In genomic region chr10:130805635-130806030, GRCh38 we compare ENCODE assay signal across 30 cellular contexts.
"Had no signal": no experiment of that assay in that cellular context is flagged by ENCODE, and none has a peak within 500 bp of the region (broad histone marks: within the 10 kb centered on the region; RNA-seq: fewer than 3 reads in every experiment).

No MANE protein-coding gene starts in this region.

- H3K27ac ChIP-seq: adrenal gland, KMS-11, RWPE1, SJCRH30, VCaP had no signal

- H3K36me3 Mint-ChIP-seq: activated naive CD4-positive, alpha-beta T cell treated with anti-CD3 and anti-CD28 coated beads, Interleukin-2, amount 10 ng/mL, durations not matched to agents 7 days and 5 days; activated naive CD8-positive, alpha-beta T cell treated with anti-CD3 and anti-CD28 coated beads, Interleukin-2, amount 10 ng/mL, durations not matched to agents 7 days and 5 days had no signal

- H3K27ac Mint-ChIP-seq: activated CD4-positive, alpha-beta memory T cell treated with anti-CD3 and anti-CD28 coated beads, Interleukin-2, amount 10 ng/mL, durations not matched to agents 7 days and 5 days; activated CD4-positive, alpha-beta T cell treated with anti-CD3 and anti-CD28 coated beads for 36 hours; activated naive CD4-positive, alpha-beta T cell treated with anti-CD3 and anti-CD28 coated beads, Interleukin-2, amount 10 ng/mL, durations not matched to agents 7 days and 5 days; activated naive CD8-positive, alpha-beta T cell treated with anti-CD3 and anti-CD28 coated beads, Interleukin-2, amount 10 ng/mL, durations not matched to agents 7 days and 5 days had no signal

- H3K9me3 Mint-ChIP-seq: activated naive CD4-positive, alpha-beta T cell treated with anti-CD3 and anti-CD28 coated beads, Interleukin-2, amount 10 ng/mL, durations not matched to agents 7 days and 5 days; activated T-cell treated with anti-CD3 and anti-CD28 coated beads, Interleukin-2, amount 50 U/mL, for 4 hours had no signal

- H3K4me2 ChIP-seq: KMS-11, SK-N-SH had no signal

- H3K4me1 ChIP-seq: adrenal gland, SJCRH30 had no signal

- H3K27me3 Mint-ChIP-seq: activated CD4-positive, alpha-beta memory T cell treated with anti-CD3 and anti-CD28 coated beads, Interleukin-2, amount 10 ng/mL, durations not matched to agents 7 days and 5 days; activated CD4-positive, alpha-beta T cell treated with anti-CD3 and anti-CD28 coated beads for 36 hours; activated naive CD4-positive, alpha-beta T cell treated with anti-CD3 and anti-CD28 coated beads, Interleukin-2, amount 10 ng/mL, durations not matched to agents 7 days and 5 days; activated naive CD8-positive, alpha-beta T cell treated with anti-CD3 and anti-CD28 coated beads, Interleukin-2, amount 10 ng/mL, durations not matched to agents 7 days and 5 days had no signal

- H3K9ac ChIP-seq: KMS-11, SK-N-SH had no signal

- H3K27me3 ChIP-seq: adrenal gland, MG63, SJCRH30 had no signal

- H3K4me3 Mint-ChIP-seq: activated CD4-positive, alpha-beta memory T cell treated with anti-CD3 and anti-CD28 coated beads, Interleukin-2, amount 10 ng/mL, durations not matched to agents 7 days and 5 days; activated CD4-positive, alpha-beta T cell treated with anti-CD3 and anti-CD28 coated beads for 36 hours; activated naive CD4-positive, alpha-beta T cell treated with anti-CD3 and anti-CD28 coated beads, Interleukin-2, amount 10 ng/mL, durations not matched to agents 7 days and 5 days; activated naive CD8-positive, alpha-beta T cell treated with anti-CD3 and anti-CD28 coated beads, Interleukin-2, amount 10 ng/mL, durations not matched to agents 7 days and 5 days; activated T-cell treated with anti-CD3 and anti-CD28 coated beads, Interleukin-2, amount 50 U/mL, for 4 hours had no signal

- H3K36me3 ChIP-seq: adrenal gland, MG63, SJCRH30 had no signal

- DNase-seq: activated CD4-positive, alpha-beta memory T cell treated with anti-CD3 and anti-CD28 coated beads, Interleukin-2, amount 10 ng/mL, durations not matched to agents 7 days and 5 days; activated CD4-positive, alpha-beta T cell treated with anti-CD3 and anti-CD28 coated beads for 36 hours; activated CD4-positive, alpha-beta T cell treated with anti-CD3 and anti-CD28 coated beads, Interleukin-2, amount 50 U/mL, for 1 hour; activated CD4-positive, CD25-positive, alpha-beta regulatory T cell; activated gamma-delta T cell treated with Interleukin-2 at 50 U/mL for 16 hours; activated naive CD4-positive, alpha-beta T cell treated with anti-CD3 and anti-CD28 coated beads, Interleukin-2, amount 10 ng/mL, durations not matched to agents 7 days and 5 days; activated naive CD8-positive, alpha-beta T cell treated with anti-CD3 and anti-CD28 coated beads, Interleukin-2, amount 10 ng/mL, durations not matched to agents 7 days and 5 days; activated T-cell treated with anti-CD3 and anti-CD28 coated beads, Interleukin-2, amount 50 U/mL, for 4 hours; aorta; central memory CD4-positive, alpha-beta T cell; MG63; MV-4-11; NCI-H1105; NCI-H1436; NCI-H1694 treated with DMSO at 0.1 percent for 48 hours; NCI-H2029 treated with DMSO at 0.1 percent for 48 hours; NCI-H345; NCI-H510A; NCI-H69; NK-92 treated with Interleukin-12 subunit alpha and Interleukin-12 subunit beta, amount 100 ng/mL, for 24 hours; OCI-M1; Right ventricle myocardium superior; SJCRH30; T-helper 1 cell had no signal

- H3K4me3 ChIP-seq: adrenal gland, MG63, SJCRH30 had no signal

- H3K9me3 ChIP-seq: adrenal gland, MG63, SJCRH30, SK-N-SH had no signal

- H3K4me1 Mint-ChIP-seq: activated CD4-positive, alpha-beta memory T cell treated with anti-CD3 and anti-CD28 coated beads, Interleukin-2, amount 10 ng/mL, durations not matched to agents 7 days and 5 days; activated CD4-positive, alpha-beta T cell treated with anti-CD3 and anti-CD28 coated beads for 36 hours; activated naive CD4-positive, alpha-beta T cell treated with anti-CD3 and anti-CD28 coated beads, Interleukin-2, amount 10 ng/mL, durations not matched to agents 7 days and 5 days; activated naive CD8-positive, alpha-beta T cell treated with anti-CD3 and anti-CD28 coated beads, Interleukin-2, amount 10 ng/mL, durations not matched to agents 7 days and 5 days had no signal

- ATAC-seq: activated CD4-positive, alpha-beta T cell treated with anti-CD3 and anti-CD28 coated beads for 36 hours; activated T-cell treated with anti-CD3 and anti-CD28 coated beads, Interleukin-2, amount 50 U/mL, for 4 hours; Panc1 had no signal
